Comparison of ENCODE assay signal across 8 cellular contexts in the genomic region with DNA sequence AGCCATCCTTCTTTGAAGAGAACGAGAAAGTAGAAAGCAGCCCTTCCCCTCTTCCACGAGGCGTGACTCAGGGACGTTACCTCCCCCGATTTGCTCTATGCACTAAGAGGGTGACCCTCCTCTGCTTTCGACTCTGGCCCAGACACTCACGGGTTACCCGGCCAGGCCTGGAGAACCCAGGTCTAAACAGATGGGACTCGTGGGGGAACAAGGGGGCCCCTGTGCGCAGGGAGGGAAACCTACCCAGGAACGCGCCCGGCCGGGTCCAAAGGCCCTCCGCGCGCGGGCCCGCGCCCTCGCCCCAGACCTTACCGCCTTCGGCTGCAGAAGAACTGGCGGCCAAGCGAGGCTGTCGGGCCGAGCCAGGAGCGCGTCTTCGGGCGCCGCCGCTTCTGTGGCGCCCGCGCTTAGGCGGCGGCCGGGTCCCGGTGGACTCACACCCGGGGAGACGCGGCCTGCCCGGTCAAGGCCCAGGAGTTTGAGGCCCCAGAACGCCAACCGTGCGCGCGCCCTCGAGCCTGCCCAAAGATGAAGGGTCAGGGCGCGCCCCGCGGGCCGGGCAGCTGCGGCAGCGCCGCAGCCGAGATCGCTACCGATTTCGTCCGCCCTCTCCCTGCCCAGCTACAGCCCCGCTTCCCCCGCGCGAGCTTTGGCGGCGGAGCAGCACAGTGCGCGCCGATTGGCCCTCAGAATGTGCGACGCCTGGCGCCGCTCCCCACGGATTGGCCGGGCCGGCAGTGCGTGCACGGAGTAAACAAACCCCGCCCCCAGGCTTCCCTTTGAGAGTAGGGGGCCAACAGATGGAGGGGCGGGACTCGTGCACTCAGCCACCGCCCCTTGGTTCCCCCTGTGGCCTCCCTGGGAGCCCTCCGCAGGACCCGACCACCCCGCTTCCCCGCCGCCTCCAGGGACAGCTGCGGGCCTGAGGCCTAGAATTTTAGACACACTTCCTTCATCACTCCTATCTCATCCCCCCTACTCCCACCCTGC. TPM values are rescaled to one million over a fixed set of nuclear protein-coding genes. Genes with fewer than 3 reads are reported as not detected.
DNase-seq lines count a peak whose midpoint lies in the region; ATAC-seq and TF ChIP-seq lines count a peak whose summit lies in the region.

A gene with protein sequence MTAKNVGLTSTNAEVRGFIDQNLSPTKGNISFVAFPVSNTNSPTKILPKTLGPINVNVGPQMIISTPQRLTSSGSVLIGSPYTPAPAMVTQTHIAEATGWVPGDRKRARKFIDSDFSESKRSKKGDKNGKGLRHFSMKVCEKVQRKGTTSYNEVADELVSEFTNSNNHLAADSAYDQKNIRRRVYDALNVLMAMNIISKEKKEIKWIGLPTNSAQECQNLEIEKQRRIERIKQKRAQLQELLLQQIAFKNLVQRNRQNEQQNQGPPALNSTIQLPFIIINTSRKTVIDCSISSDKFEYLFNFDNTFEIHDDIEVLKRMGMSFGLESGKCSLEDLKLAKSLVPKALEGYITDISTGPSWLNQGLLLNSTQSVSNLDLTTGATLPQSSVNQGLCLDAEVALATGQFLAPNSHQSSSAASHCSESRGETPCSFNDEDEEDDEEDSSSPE (minus strand): TSS at position 674 of the 990 bp plus-strand sequence. CDS start 47,795 bp downstream, outside the sequence.

- H2AK5ac ChIP-seq in IMR-90 (ENCODE audit: low read depth, low read length), result no peak within 1 kb of the TSS

- H2BK20ac ChIP-seq in IMR-90 (ENCODE audit: low read depth, low read length), result no peak within 1 kb of the TSS

- POLR2A ChIA-PET in IMR-90 (lab: Charles Lee; ENCODE audit: unreplicated experiment), result interaction anchor here (0.9 kb wide), 1 partner anchor 16 kb away, joined by 3 read pairs; no protein-coding TSS in a partner anchor

- H3K23ac ChIP-seq in IMR-90 (ENCODE audit: low read depth, low read length), result peak within 1 kb of the TSS; percentile 81

- H3K56ac ChIP-seq in IMR-90 (ENCODE audit: extremely low read depth, insufficient read depth, low read length), result peak within 1 kb of the TSS; percentile 18; the same call in 1 of the 2 replicates

- H4K8ac ChIP-seq in IMR-90 (ENCODE audit: low read depth in 2 of 2, low read length in 2 of 2), result peak within 1 kb of the TSS; percentile 56 to 90; a peak in 3 of 4 replicates

- no peaks in the 10 kb centered on the region for H4K20me1 ChIP-seq in IMR-90 (ENCODE audit: insufficient read depth, low read length)

- DNase-seq in DMS153 treated with DMSO at 0.1 percent for 48 hours (lab: John Stamatoyannopoulos, UW; ENCODE audit: unreplicated experiment), result peak; percentile 83
- peak; percentile 83 for DNase-seq in IMR-90
- DNase-seq in OCI-M2 (lab: John Stamatoyannopoulos, UW; ENCODE audit: unreplicated experiment), result peak; percentile 56
- peak; percentile 82 for DNase-seq in activated T-cell treated with anti-CD3 and anti-CD28 coated beads, Interleukin-2, amount 50 U/mL, for 1 hour
- DNase-seq in epithelial cell of proximal tubule (ENCODE audit: low read depth), result no peak
- peak; percentile 90 for DNase-seq in stimulated activated CD8-positive, alpha-beta memory T cell treated with anti-CD3 and anti-CD28 coated beads, Interleukin-4, amount 100 ng/mL, for 48 hours

- peak within 1 kb of the TSS; percentile 97 for H2AFZ ChIP-seq in IMR-90 (replicated peaks; ENCODE audit: low read length, poor library complexity)

- 0 out of 2 replicates have a peak within 1 kb of the TSS, but pooled peaks have one; percentile 28 for H2BK120ac ChIP-seq in IMR-90 (ENCODE audit: low read depth, low read length)

- H3K4ac ChIP-seq in IMR-90 (ENCODE audit: low read depth, low read length), result peak within 1 kb of the TSS; percentile 67; the same call in 1 of the 2 replicates

- WGBS in IMR-90 (ENCODE audit: extremely low coverage in 2 of 2, insufficient read length in 1 of 2), 2 experiments, result 2% methylated on average over 7 of the region's 91 CpGs; no CpG with 5 or more reads in 1 of the 2 experiments

- H3K14ac ChIP-seq in IMR-90 (replicated peaks; ENCODE audit: low read depth, low read length), result peak within 1 kb of the TSS; percentile 82

- H3K36me3 ChIP-seq in IMR-90 (ENCODE audit: control insufficient read depth, insufficient read depth, low read length) (no peaks in the 10 kb centered on the region), mucosa of rectum (ENCODE audit: control insufficient read depth in 2 of 2, insufficient read depth in 2 of 2, low read length in 2 of 2) (no peaks in the 10 kb centered on the region)

- H2BK5ac ChIP-seq in IMR-90 (ENCODE audit: low read depth, low read length, poor library complexity, severe bottlenecking), result peak within 1 kb of the TSS; percentile 12

- intact Hi-C loops in IMR-90 (cut with micrococcal nuclease), result no loop called here

- H3K4me3 ChIP-seq in IMR-90 (ENCODE audit: insufficient read depth, low read depth, low read length) (peak within 1 kb of the TSS; percentile 93), epithelial cell of proximal tubule (ENCODE audit: low read depth, low read length) (peak within 1 kb of the TSS; percentile 87), mucosa of rectum (ENCODE audit: low read length in 2 of 2) (peak within 1 kb of the TSS; percentile 80 to 96)

- no peaks in the 10 kb centered on the region for H3K9me1 ChIP-seq in IMR-90 (ENCODE audit: insufficient read depth, low read length)

- BruUV-seq in IMR-90 (replicated peaks; lab: Mats Ljungman, UMichigan), result no TSS peak

- H3K9ac ChIP-seq in IMR-90 (ENCODE audit: low read depth, low read length) (peak within 1 kb of the TSS; percentile 77), mucosa of rectum (ENCODE audit: low read depth in 1 of 2, low read length in 2 of 2) (peak within 1 kb of the TSS; percentile 81 to 86)

- no peak within 1 kb of the TSS for H2BK15ac ChIP-seq in IMR-90 (ENCODE audit: low read depth, low read length)

- in situ Hi-C loops in IMR-90 (cut with MboI; ENCODE audit: low sequenced_read_pairs), result no loop called here

- H4K91ac ChIP-seq in IMR-90 (ENCODE audit: insufficient read depth, low read depth, low read length), result no peak within 1 kb of the TSS

- TF ChIP-seq RAD21 in IMR-90 (IDR thresholded peaks at IDR 0.05; ENCODE audit: low read length), result no peak

- H3K4me2 ChIP-seq in IMR-90 (ENCODE audit: low read depth, low read length), result peak within 1 kb of the TSS; percentile 94

- ATAC-seq in GM21529 (IDR thresholded peaks at IDR 0.05; ENCODE audit: unreplicated experiment), result peak; percentile 100
- peak; percentile 99 for ATAC-seq in IMR-90 (ENCODE audit: low read depth)

- peak; percentile 49; the same call in 1 of the 2 replicates for TF ChIP-seq POLR2A in IMR-90 (IDR thresholded peaks at IDR 0.05; ENCODE audit: low read depth, low read length)

- 0 out of 2 replicates have a peak within 1 kb of the TSS, but pooled peaks have one; percentile 16 for H3K18ac ChIP-seq in IMR-90 (ENCODE audit: low read depth, low read length)

- no peaks in the 10 kb centered on the region for H3K9me3 ChIP-seq in IMR-90 (ENCODE audit: control insufficient read depth, insufficient read depth, low read length)
- no peaks in the 10 kb centered on the region for H3K9me3 ChIP-seq in mucosa of rectum (ENCODE audit: control insufficient read depth in 2 of 2, low read length in 2 of 2)

- H3K27me3 ChIP-seq in IMR-90 (ENCODE audit: control insufficient read depth, insufficient read depth, low read length) (no peaks in the 10 kb centered on the region), mucosa of rectum (ENCODE audit: control insufficient read depth in 2 of 2, insufficient read depth in 2 of 2, low read length in 2 of 2) (no peaks in the 10 kb centered on the region)

- H3K4me1 ChIP-seq in IMR-90 (ENCODE audit: control insufficient read depth, insufficient read depth, low read length), result peaks cover 4% of the 10 kb centered on the region
- peaks cover 3 to 11% of the 10 kb centered on the region in 2 donors for H3K4me1 ChIP-seq in mucosa of rectum (ENCODE audit: control insufficient read depth in 2 of 2, insufficient read depth in 2 of 2, low read length in 2 of 2)

- peaks cover 11 to 22% of the 10 kb centered on the region in 2 experiments; a peak in 2 of 4 replicates for H3K79me1 ChIP-seq in IMR-90 (ENCODE audit: low read depth in 1 of 2, low read length in 2 of 2)

- H4K5ac ChIP-seq in IMR-90 (ENCODE audit: low read depth, low read length), result peak within 1 kb of the TSS; percentile 79

- no peak for TF ChIP-seq CTCF in IMR-90 (conservative IDR thresholded peaks at IDR 0.05; ENCODE audit: low read depth, low read length)
- TF ChIP-seq CTCF in epithelial cell of proximal tubule (conservative IDR thresholded peaks at IDR 0.05; ENCODE audit: low read depth, low read length), result no peak

- H3K27ac ChIP-seq in IMR-90 (ENCODE audit: insufficient read depth, low read length), result peak within 1 kb of the TSS; percentile 60
- H3K27ac ChIP-seq in mucosa of rectum (ENCODE audit: low read depth in 2 of 2, low read length in 2 of 2), result peak within 1 kb of the TSS; percentile 82 to 84

- dilution Hi-C loops in IMR-90 (cut with HindIII; ENCODE audit: low sequenced_read_pairs, unreplicated experiment), result no loop called here

- CTCF ChIA-PET in IMR-90 (lab: Yijun Ruan, JAX), result interaction anchor here (1.0 to 1.5 kb wide), 2 partner anchors 16 to 31 kb away, joined by 3 to 4 read pairs; no protein-coding TSS in a partner anchor

- peak within 1 kb of the TSS; percentile 56 for H2AK9ac ChIP-seq in IMR-90 (replicated peaks; ENCODE audit: low read depth, low read length, poor library complexity)

TF ChIP-seq in IMR-90, 13 proteins besides CTCF, POLR2A, EP300 and RAD21 (continues in another document):
- TF ChIP-seq BHLHE40 (IDR thresholded peaks at IDR 0.05; ENCODE audit: low read depth, low read length), result no peak
- peak; percentile 64; the same call in 1 of the 2 replicates for TF ChIP-seq RFX5 (IDR thresholded peaks at IDR 0.05; ENCODE audit: low read depth, low read length)
- no peak for TF ChIP-seq MAFK (IDR thresholded peaks at IDR 0.05; ENCODE audit: low read depth, low read length)
- TF ChIP-seq MAZ (IDR thresholded peaks at IDR 0.05; ENCODE audit: borderline replicate concordance, low read depth, low read length), result no peak
- TF ChIP-seq CHD1 (IDR thresholded peaks at IDR 0.05; ENCODE audit: low read depth, low read length), result no peak
- TF ChIP-seq RCOR1 (IDR thresholded peaks at IDR 0.05; ENCODE audit: insufficient replicate concordance, low read length), result no peak
- TF ChIP-seq USF2 (IDR thresholded peaks at IDR 0.05; ENCODE audit: low read depth, low read length), result no peak
- TF ChIP-seq SMC3 (IDR thresholded peaks at IDR 0.05; ENCODE audit: low read depth, low read length), result no peak

RNA-seq across cellular contexts. Expression of the gene that starts here (rescaled TPM):
- total RNA-seq in IMR-90 (2012; rRNA removed) (23.7 and 27.8 TPM in 2 replicates), epithelial cell of proximal tubule (40.2 and 78.1 TPM in 2 replicates)
- 10.7 and 11.5 TPM in 2 replicates for polyA plus RNA-seq in IMR-90 (2012; rRNA removed)
- 6.3 and 7.8 TPM in 2 replicates for polyA plus RNA-seq in IMR-90 (2012; cell fraction: cytosol; rRNA removed)
- polyA plus RNA-seq in IMR-90 (2012; cell fraction: nucleus; rRNA removed; ENCODE audit: low replicate concordance), result 6.3 and 12.3 TPM in 2 replicates
